Comparison of ENCODE assay signal across 15 cellular contexts in genomic region chr12:59404109-59404650, GRCh38.
"Had no signal": no experiment of that assay in that cellular context is flagged by ENCODE, and none has a peak within 500 bp of the region (broad histone marks: within the 10 kb centered on the region; RNA-seq: fewer than 3 reads in every experiment).

No MANE protein-coding gene starts in this region.

- H3K36me3 Mint-ChIP-seq: activated naive CD4-positive, alpha-beta T cell treated with anti-CD3 and anti-CD28 coated beads, Interleukin-2, amount 10 ng/mL, durations not matched to agents 7 days and 5 days had no signal

- H3K4me3 ChIP-seq: prostate gland, testis, upper lobe of right lung had no signal

- H3K4me1 ChIP-seq: prostate gland, testis had no signal

- H3K4me3 Mint-ChIP-seq: activated B cell treated with CpG ODN at 0.5 μM for 24 hours; activated CD4-positive, alpha-beta T cell treated with anti-CD3 and anti-CD28 coated beads, Interleukin-2, amount 10 ng/mL, durations not matched to agents 24 days and 14 days; activated naive CD4-positive, alpha-beta T cell treated with anti-CD3 and anti-CD28 coated beads, Interleukin-2, amount 10 ng/mL, durations not matched to agents 7 days and 5 days; nephron progenitor cell had no signal

- H3K4me1 Mint-ChIP-seq: activated B cell treated with CpG ODN at 0.5 μM for 24 hours had no signal

- H3K27me3 ChIP-seq: testis, upper lobe of right lung had no signal

- H3K27ac Mint-ChIP-seq: activated B cell treated with CpG ODN at 0.5 μM for 24 hours; activated CD4-positive, alpha-beta T cell treated with anti-CD3 and anti-CD28 coated beads, Interleukin-2, amount 10 ng/mL, durations not matched to agents 24 days and 14 days; activated naive CD4-positive, alpha-beta T cell treated with anti-CD3 and anti-CD28 coated beads, Interleukin-2, amount 10 ng/mL, durations not matched to agents 7 days and 5 days; activated T-helper 2 cell treated with anti-CD3 and anti-CD28 coated beads, Interferon-gamma antibody, Interleukin-2, Interleukin-4, amounts not matched to agents 10 μg/mL and 5 μg/mL and 100 μg/mL, durations not matched to agents 14 hours and 24 hours and 36 hours; nephron progenitor cell had no signal

- H3K9me3 Mint-ChIP-seq: activated B cell treated with CpG ODN at 0.5 μM for 24 hours; activated CD4-positive, alpha-beta T cell treated with anti-CD3 and anti-CD28 coated beads, Interleukin-2, amount 10 ng/mL, durations not matched to agents 24 days and 14 days; activated naive CD4-positive, alpha-beta T cell treated with anti-CD3 and anti-CD28 coated beads, Interleukin-2, amount 10 ng/mL, durations not matched to agents 7 days and 5 days; activated T-helper 2 cell treated with anti-CD3 and anti-CD28 coated beads, Interferon-gamma antibody, Interleukin-2, Interleukin-4, amounts not matched to agents 10 μg/mL and 5 μg/mL and 100 μg/mL, durations not matched to agents 14 hours and 24 hours and 36 hours had no signal

- H3K36me3 ChIP-seq: prostate gland, upper lobe of right lung had no signal

- H3K9me3 ChIP-seq: prostate gland, testis, upper lobe of right lung had no signal

- DNase-seq: activated B cell treated with CpG ODN at 0.5 μM for 24 hours; activated CD4-positive, alpha-beta T cell treated with anti-CD3 and anti-CD28 coated beads, Interleukin-2, amount 10 ng/mL, durations not matched to agents 24 days and 14 days; activated naive CD4-positive, alpha-beta T cell treated with anti-CD3 and anti-CD28 coated beads, Interleukin-2, amount 10 ng/mL, durations not matched to agents 7 days and 5 days; activated T-cell treated with anti-CD3 and anti-CD28 coated beads for 4 hours; hippocampal formation; nephron progenitor cell; occipital lobe; right cardiac atrium; stimulated activated naive CD8-positive, alpha-beta T cell treated with anti-CD3 and anti-CD28 coated beads, Interleukin-15, Interleukin-2, amounts not matched to agents 100 U/mL and 50 U/mL, for 24 hours; SW 1271; testis; upper lobe of right lung had no signal

- ATAC-seq: right cardiac atrium; stimulated activated naive CD8-positive, alpha-beta T cell treated with anti-CD3 and anti-CD28 coated beads, Interleukin-15, Interleukin-2, amounts not matched to agents 100 U/mL and 50 U/mL, for 24 hours; upper lobe of right lung had no signal

- H3K27ac ChIP-seq: epithelial cell of prostate, prostate gland, testis, upper lobe of right lung had no signal
